ENCODE assay signal across 1 cellular context in genomic region chr15:51622269-51623180, GRCh38.
TF ChIP-seq lines count a peak whose summit lies in the region.

DMXL2 (minus strand) TSS chr15:51622771; CDS start chr15:51622545, 226 bp downstream.

TF ChIP-seq in K562, 482 proteins besides CTCF, POLR2A, EP300 and RAD21 (continued from another document and continues in another):
- TF ChIP-seq, protein P1, sequence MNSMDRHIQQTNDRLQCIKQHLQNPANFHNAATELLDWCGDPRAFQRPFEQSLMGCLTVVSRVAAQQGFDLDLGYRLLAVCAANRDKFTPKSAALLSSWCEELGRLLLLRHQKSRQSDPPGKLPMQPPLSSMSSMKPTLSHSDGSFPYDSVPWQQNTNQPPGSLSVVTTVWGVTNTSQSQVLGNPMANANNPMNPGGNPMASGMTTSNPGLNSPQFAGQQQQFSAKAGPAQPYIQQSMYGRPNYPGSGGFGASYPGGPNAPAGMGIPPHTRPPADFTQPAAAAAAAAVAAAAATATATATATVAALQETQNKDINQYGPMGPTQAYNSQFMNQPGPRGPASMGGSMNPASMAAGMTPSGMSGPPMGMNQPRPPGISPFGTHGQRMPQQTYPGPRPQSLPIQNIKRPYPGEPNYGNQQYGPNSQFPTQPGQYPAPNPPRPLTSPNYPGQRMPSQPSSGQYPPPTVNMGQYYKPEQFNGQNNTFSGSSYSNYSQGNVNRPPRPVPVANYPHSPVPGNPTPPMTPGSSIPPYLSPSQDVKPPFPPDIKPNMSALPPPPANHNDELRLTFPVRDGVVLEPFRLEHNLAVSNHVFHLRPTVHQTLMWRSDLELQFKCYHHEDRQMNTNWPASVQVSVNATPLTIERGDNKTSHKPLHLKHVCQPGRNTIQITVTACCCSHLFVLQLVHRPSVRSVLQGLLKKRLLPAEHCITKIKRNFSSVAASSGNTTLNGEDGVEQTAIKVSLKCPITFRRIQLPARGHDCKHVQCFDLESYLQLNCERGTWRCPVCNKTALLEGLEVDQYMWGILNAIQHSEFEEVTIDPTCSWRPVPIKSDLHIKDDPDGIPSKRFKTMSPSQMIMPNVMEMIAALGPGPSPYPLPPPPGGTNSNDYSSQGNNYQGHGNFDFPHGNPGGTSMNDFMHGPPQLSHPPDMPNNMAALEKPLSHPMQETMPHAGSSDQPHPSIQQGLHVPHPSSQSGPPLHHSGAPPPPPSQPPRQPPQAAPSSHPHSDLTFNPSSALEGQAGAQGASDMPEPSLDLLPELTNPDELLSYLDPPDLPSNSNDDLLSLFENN (IDR thresholded peaks at IDR 0.05; ENCODE audit: low read depth in 2 of 2, low read length in 2 of 2) = no peak
- TF ChIP-seq THRA (IDR thresholded peaks at IDR 0.05) (no peak), RAD51 (IDR thresholded peaks at IDR 0.05; ENCODE audit: borderline replicate concordance, low read depth) (no peak; the same call in 1 of the 2 replicates), POLR2AphosphoS5 (IDR thresholded peaks at IDR 0.05; ENCODE audit: control insufficient read depth, insufficient read depth, low read depth, low read length) (0 out of 2 replicates have a peak, but pooled peaks have one; percentile 27), BACH1 (tag; IDR thresholded peaks at IDR 0.05) (no peak), PHF20 (IDR thresholded peaks at IDR 0.05; ENCODE audit: partially characterized antibody) (no peak), HDAC6 (IDR thresholded peaks at IDR 0.05; ENCODE audit: low read depth, low read length) (no peak), KAT2B (IDR thresholded peaks at IDR 0.05; ENCODE audit: low read depth, low read length) (no peak), KAT8 (IDR thresholded peaks at IDR 0.05; ENCODE audit: low read depth) (no peak), ZNF175 (CRISPR knock-in tag; IDR thresholded peaks at IDR 0.05; ENCODE audit: low read depth) (no peak), ZNF668 (CRISPR knock-in tag; IDR thresholded peaks at IDR 0.05) (no peak), KDM2B (CRISPR knock-in tag; IDR thresholded peaks at IDR 0.05) (no peak), ZC3H8 (IDR thresholded peaks at IDR 0.05) (no peak), ZKSCAN3 (CRISPR knock-in tag; IDR thresholded peaks at IDR 0.05) (no peak), RBM39 (optimal IDR thresholded peaks at IDR 0.05; ENCODE audit: low read depth, low read length) (no peak), FOXK2 (conservative IDR thresholded peaks at IDR 0.05 in 1 of 2, IDR thresholded peaks at IDR 0.05 in 1 of 2; ENCODE audit: low read depth in 2 of 2) (no peak), ZNF785 (CRISPR knock-in tag; IDR thresholded peaks at IDR 0.05) (no peak), CCAR2 (IDR thresholded peaks at IDR 0.05; ENCODE audit: low read depth, low read length) (no peak), IRF2 (CRISPR knock-in tag; IDR thresholded peaks at IDR 0.05) (no peak), TAL1 (IDR thresholded peaks at IDR 0.05) (no peak), HDAC3 (IDR thresholded peaks at IDR 0.05; ENCODE audit: borderline replicate concordance, partially characterized antibody) (no peak), NFXL1 (CRISPR knock-in tag; IDR thresholded peaks at IDR 0.05) (no peak), ZFP30 (CRISPR knock-in tag; IDR thresholded peaks at IDR 0.05; ENCODE audit: borderline replicate concordance) (no peak), TCFL5 (CRISPR knock-in tag; conservative IDR thresholded peaks at IDR 0.05) (no peak), ZFP1 (CRISPR knock-in tag; IDR thresholded peaks at IDR 0.05) (no peak), RFX7 (CRISPR knock-in tag; IDR thresholded peaks at IDR 0.05) (no peak), ETS2 (tag; IDR thresholded peaks at IDR 0.05; ENCODE audit: borderline replicate concordance, poor library complexity, severe bottlenecking) (no peak), ZNF324 (CRISPR knock-in tag; IDR thresholded peaks at IDR 0.05) (no peak), THAP7 (CRISPR knock-in tag; IDR thresholded peaks at IDR 0.05) (no peak; the same call in 1 of the 2 replicates), RUNX1 (IDR thresholded peaks at IDR 0.05; ENCODE audit: low read depth) (peak; percentile 42; the same call in 1 of the 2 replicates), ZNF3 (CRISPR knock-in tag; IDR thresholded peaks at IDR 0.05) (no peak), BRF1 (IDR thresholded peaks at IDR 0.05; ENCODE audit: borderline replicate concordance, extremely low read depth, insufficient read length) (no peak), ZBTB34 (CRISPR knock-in tag; IDR thresholded peaks at IDR 0.05) (no peak), ADNP (tag; IDR thresholded peaks at IDR 0.05) (no peak)
- TF ChIP-seq, protein P2, sequence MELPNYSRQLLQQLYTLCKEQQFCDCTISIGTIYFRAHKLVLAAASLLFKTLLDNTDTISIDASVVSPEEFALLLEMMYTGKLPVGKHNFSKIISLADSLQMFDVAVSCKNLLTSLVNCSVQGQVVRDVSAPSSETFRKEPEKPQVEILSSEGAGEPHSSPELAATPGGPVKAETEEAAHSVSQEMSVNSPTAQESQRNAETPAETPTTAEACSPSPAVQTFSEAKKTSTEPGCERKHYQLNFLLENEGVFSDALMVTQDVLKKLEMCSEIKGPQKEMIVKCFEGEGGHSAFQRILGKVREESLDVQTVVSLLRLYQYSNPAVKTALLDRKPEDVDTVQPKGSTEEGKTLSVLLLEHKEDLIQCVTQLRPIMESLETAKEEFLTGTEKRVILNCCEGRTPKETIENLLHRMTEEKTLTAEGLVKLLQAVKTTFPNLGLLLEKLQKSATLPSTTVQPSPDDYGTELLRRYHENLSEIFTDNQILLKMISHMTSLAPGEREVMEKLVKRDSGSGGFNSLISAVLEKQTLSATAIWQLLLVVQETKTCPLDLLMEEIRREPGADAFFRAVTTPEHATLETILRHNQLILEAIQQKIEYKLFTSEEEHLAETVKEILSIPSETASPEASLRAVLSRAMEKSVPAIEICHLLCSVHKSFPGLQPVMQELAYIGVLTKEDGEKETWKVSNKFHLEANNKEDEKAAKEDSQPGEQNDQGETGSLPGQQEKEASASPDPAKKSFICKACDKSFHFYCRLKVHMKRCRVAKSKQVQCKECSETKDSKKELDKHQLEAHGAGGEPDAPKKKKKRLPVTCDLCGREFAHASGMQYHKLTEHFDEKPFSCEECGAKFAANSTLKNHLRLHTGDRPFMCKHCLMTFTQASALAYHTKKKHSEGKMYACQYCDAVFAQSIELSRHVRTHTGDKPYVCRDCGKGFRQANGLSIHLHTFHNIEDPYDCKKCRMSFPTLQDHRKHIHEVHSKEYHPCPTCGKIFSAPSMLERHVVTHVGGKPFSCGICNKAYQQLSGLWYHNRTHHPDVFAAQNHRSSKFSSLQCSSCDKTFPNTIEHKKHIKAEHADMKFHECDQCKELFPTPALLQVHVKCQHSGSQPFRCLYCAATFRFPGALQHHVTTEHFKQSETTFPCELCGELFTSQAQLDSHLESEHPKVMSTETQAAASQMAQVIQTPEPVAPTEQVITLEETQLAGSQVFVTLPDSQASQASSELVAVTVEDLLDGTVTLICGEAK (IDR thresholded peaks at IDR 0.05) = 0 out of 2 replicates have a peak, but pooled peaks have one; percentile 5
- TF ChIP-seq, protein P2 (CRISPR knock-in tag; IDR thresholded peaks at IDR 0.05) = no peak
- TF ChIP-seq, protein P3, sequence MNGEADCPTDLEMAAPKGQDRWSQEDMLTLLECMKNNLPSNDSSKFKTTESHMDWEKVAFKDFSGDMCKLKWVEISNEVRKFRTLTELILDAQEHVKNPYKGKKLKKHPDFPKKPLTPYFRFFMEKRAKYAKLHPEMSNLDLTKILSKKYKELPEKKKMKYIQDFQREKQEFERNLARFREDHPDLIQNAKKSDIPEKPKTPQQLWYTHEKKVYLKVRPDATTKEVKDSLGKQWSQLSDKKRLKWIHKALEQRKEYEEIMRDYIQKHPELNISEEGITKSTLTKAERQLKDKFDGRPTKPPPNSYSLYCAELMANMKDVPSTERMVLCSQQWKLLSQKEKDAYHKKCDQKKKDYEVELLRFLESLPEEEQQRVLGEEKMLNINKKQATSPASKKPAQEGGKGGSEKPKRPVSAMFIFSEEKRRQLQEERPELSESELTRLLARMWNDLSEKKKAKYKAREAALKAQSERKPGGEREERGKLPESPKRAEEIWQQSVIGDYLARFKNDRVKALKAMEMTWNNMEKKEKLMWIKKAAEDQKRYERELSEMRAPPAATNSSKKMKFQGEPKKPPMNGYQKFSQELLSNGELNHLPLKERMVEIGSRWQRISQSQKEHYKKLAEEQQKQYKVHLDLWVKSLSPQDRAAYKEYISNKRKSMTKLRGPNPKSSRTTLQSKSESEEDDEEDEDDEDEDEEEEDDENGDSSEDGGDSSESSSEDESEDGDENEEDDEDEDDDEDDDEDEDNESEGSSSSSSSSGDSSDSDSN (IDR thresholded peaks at IDR 0.05; ENCODE audit: borderline replicate concordance in 1 of 2, low read depth in 2 of 2, low read length in 2 of 2) = no peak
- TF ChIP-seq, protein P4, sequence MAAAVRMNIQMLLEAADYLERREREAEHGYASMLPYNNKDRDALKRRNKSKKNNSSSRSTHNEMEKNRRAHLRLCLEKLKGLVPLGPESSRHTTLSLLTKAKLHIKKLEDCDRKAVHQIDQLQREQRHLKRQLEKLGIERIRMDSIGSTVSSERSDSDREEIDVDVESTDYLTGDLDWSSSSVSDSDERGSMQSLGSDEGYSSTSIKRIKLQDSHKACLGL (CRISPR knock-in tag; IDR thresholded peaks at IDR 0.05; ENCODE audit: borderline replicate concordance, poor library complexity, severe bottlenecking) = no peak
- TF ChIP-seq, protein P5, sequence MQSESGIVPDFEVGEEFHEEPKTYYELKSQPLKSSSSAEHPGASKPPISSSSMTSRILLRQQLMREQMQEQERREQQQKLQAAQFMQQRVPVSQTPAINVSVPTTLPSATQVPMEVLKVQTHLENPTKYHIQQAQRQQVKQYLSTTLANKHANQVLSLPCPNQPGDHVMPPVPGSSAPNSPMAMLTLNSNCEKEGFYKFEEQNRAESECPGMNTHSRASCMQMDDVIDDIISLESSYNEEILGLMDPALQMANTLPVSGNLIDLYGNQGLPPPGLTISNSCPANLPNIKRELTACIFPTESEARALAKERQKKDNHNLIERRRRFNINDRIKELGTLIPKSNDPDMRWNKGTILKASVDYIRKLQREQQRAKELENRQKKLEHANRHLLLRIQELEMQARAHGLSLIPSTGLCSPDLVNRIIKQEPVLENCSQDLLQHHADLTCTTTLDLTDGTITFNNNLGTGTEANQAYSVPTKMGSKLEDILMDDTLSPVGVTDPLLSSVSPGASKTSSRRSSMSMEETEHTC (IDR thresholded peaks at IDR 0.05) = no peak
- TF ChIP-seq, protein P6, sequence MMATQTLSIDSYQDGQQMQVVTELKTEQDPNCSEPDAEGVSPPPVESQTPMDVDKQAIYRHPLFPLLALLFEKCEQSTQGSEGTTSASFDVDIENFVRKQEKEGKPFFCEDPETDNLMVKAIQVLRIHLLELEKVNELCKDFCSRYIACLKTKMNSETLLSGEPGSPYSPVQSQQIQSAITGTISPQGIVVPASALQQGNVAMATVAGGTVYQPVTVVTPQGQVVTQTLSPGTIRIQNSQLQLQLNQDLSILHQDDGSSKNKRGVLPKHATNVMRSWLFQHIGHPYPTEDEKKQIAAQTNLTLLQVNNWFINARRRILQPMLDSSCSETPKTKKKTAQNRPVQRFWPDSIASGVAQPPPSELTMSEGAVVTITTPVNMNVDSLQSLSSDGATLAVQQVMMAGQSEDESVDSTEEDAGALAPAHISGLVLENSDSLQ (IDR thresholded peaks at IDR 0.05) = no peak
